Comparison of ENCODE assay signal across 1 cellular context in genomic region chr13:97224544-97225324, GRCh38.
TF ChIP-seq lines count a peak whose summit lies in the region.

No MANE protein-coding gene starts in this region.

TF ChIP-seq in HCT116, 20 proteins besides CTCF, POLR2A, EP300 and RAD21 (continued from another document):
- no peak for TF ChIP-seq ELF1 (IDR thresholded peaks at IDR 0.05; ENCODE audit: borderline replicate concordance, low read depth)
- TF ChIP-seq, protein P1, sequence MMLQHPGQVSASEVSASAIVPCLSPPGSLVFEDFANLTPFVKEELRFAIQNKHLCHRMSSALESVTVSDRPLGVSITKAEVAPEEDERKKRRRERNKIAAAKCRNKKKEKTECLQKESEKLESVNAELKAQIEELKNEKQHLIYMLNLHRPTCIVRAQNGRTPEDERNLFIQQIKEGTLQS (IDR thresholded peaks at IDR 0.05), result no peak
- TF ChIP-seq ZNF274 (IDR thresholded peaks at IDR 0.05; ENCODE audit: low read depth, low read length), result no peak
- no peak for TF ChIP-seq SRF (IDR thresholded peaks at IDR 0.05; ENCODE audit: low read depth)
